In the genomic region with DNA sequence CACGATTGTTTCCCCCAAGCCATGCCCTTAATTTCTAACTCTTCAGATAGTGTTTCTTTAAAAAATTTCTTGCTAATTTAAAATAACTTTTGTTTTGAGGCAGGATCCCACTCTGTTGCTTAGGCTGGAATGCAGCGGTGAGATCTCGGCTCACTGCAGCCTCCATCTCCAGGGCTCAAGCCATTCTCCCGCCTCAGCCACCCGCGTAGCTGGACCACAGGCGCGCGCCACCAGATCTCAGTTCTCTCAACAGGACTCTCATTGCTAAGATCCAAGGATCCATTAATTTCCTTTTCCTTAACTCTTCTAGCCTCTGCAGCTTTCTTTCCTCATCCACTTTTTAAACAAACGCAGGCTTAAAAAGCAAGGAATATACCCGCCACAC, we compare ENCODE assay signal across 8 cellular contexts. TPM values are rescaled to one million over a fixed set of nuclear protein-coding genes. Genes with fewer than 3 reads are reported as not detected.
DNase-seq lines count a peak whose midpoint lies in the region; ATAC-seq and TF ChIP-seq lines count a peak whose summit lies in the region.

No MANE protein-coding gene starts in this region.

- H3K4me3 ChIP-seq in HCT116 (replicated peaks in 1 of 2; ENCODE audit: low read depth in 1 of 2, low read length in 2 of 2) = peak overlapping the region; percentile 75 to 93
- peak overlapping the region; percentile 99 for H3K4me3 ChIP-seq in OCI-LY1 (ENCODE audit: low read depth, low read length, poor library complexity, severe bottlenecking)
- H3K4me3 ChIP-seq in endocrine pancreas (ENCODE audit: control insufficient read depth, insufficient read depth, low read length) = peak overlapping the region; percentile 67
- H3K4me3 ChIP-seq in neural cell (ENCODE audit: low read length) = peak overlapping the region; percentile 74

- ATAC-seq in GM18499 (IDR thresholded peaks at IDR 0.05; ENCODE audit: insufficient read depth, unreplicated experiment) = peak; percentile 30
- peak; percentile 72 for ATAC-seq in HCT116

- H3K4me2 ChIP-seq in HCT116 (ENCODE audit: low read length) (peak overlapping the region; percentile 77), OCI-LY1 (ENCODE audit: low read length) (peak overlapping the region; percentile 78), neural cell (ENCODE audit: low read length) (peak overlapping the region; percentile 88)

- TF ChIP-seq EP300 in neural cell (conservative IDR thresholded peaks at IDR 0.05; ENCODE audit: poor library complexity, severe bottlenecking) = no peak

- TSS peak; percentile 83 for BruUV-seq in HCT116 (replicated peaks; lab: Mats Ljungman, UMichigan)

- no peak for TF ChIP-seq RAD21 in HCT116 (IDR thresholded peaks at IDR 0.05; ENCODE audit: low read depth)
- no peak for TF ChIP-seq RAD21 in neural cell (conservative IDR thresholded peaks at IDR 0.05)

- RAD21 ChIA-PET in HCT116 (lab: Charles Lee; ENCODE audit: low non-redundant PET in 1 of 2, low total read pairs in 2 of 2, uncharacterized antibody in 2 of 2, unreplicated experiment in 2 of 2) = interaction anchor here in 1 of 2 experiments (0.9 kb wide), 1 partner anchor 42 kb away, joined by 4 read pairs; the partner anchor contains the start of genes C11orf54 and TAF1D

- no peaks in the 10 kb centered on the region for H3K9me3 ChIP-seq in HCT116 (ENCODE audit: control insufficient read depth in 1 of 2, insufficient read depth in 1 of 2, low read depth in 1 of 2, low read length in 2 of 2)
- H3K9me3 ChIP-seq in OCI-LY1 (ENCODE audit: low read length) = no peaks in the 10 kb centered on the region
- H3K9me3 ChIP-seq in endocrine pancreas (ENCODE audit: control insufficient read depth, low read length) = no peaks in the 10 kb centered on the region
- H3K9me3 ChIP-seq in neural cell (ENCODE audit: low read length) = no peaks in the 10 kb centered on the region

- TF ChIP-seq POLR2A in HCT116 (IDR thresholded peaks at IDR 0.05; ENCODE audit: borderline replicate concordance, extremely low read depth, insufficient read depth, insufficient read length) = no peak

- peak overlapping the region; percentile 49 for H2AFZ ChIP-seq in HCT116 (ENCODE audit: low read depth, low read length, poor library complexity, severe bottlenecking)
- H2AFZ ChIP-seq in OCI-LY1 (ENCODE audit: low read length) = no peak overlapping the region
- peak overlapping the region; percentile 88 for H2AFZ ChIP-seq in neural cell (ENCODE audit: low read depth, low read length)

- H3F3A ChIP-seq in OCI-LY1 (ENCODE audit: insufficient read depth, low read length) = no peaks in the 10 kb centered on the region
- H3F3A ChIP-seq in neural cell (ENCODE audit: insufficient read depth, low read length, poor library complexity, severe bottlenecking) = peaks cover 4% of the 10 kb centered on the region

- no peaks in the 10 kb centered on the region for H3K9me2 ChIP-seq in HCT116 (ENCODE audit: insufficient read depth)
- no peaks in the 10 kb centered on the region for H3K9me2 ChIP-seq in OCI-LY1 (ENCODE audit: low read depth, low read length)
- H3K9me2 ChIP-seq in neural cell (ENCODE audit: insufficient read depth, low read length) = no peaks in the 10 kb centered on the region

- H3K36me3 ChIP-seq in HCT116 (ENCODE audit: control insufficient read depth in 1 of 2, insufficient read depth in 2 of 2, low read length in 2 of 2) = peaks cover 3 to 8% of the 10 kb centered on the region in 2 experiments; a peak in 2 of 4 replicates
- H3K36me3 ChIP-seq in OCI-LY1 (ENCODE audit: insufficient read depth, low read length) = peaks cover 17% of the 10 kb centered on the region
- no peaks in the 10 kb centered on the region for H3K36me3 ChIP-seq in endocrine pancreas (ENCODE audit: control insufficient read depth, insufficient read depth, low read length)
- no peaks in the 10 kb centered on the region for H3K36me3 ChIP-seq in neural cell (ENCODE audit: insufficient read depth, low read length)

- H3K27me3 ChIP-seq in HCT116 (ENCODE audit: insufficient read depth, low read length) = no peaks in the 10 kb centered on the region
- H3K27me3 ChIP-seq in OCI-LY1 (ENCODE audit: insufficient read depth, low read length) = no peaks in the 10 kb centered on the region
- H3K27me3 ChIP-seq in endocrine pancreas (ENCODE audit: control insufficient read depth, insufficient read depth, low read length) = no peaks in the 10 kb centered on the region
- H3K27me3 ChIP-seq in neural cell (ENCODE audit: insufficient read depth, low read depth, low read length) = no peaks in the 10 kb centered on the region

- TF ChIP-seq CTCF in HCT116 (IDR thresholded peaks at IDR 0.05 in 2 of 3, conservative IDR thresholded peaks at IDR 0.05 in 1 of 3; ENCODE audit: borderline replicate concordance in 1 of 3, insufficient read depth in 1 of 3, low read depth in 2 of 3, low read length in 2 of 3) (no peak), OCI-LY1 (IDR thresholded peaks at IDR 0.05; ENCODE audit: low read length) (no peak), neural cell (IDR thresholded peaks at IDR 0.05; ENCODE audit: poor library complexity, severe bottlenecking) (peak; percentile 44)

- H3K9ac ChIP-seq in HCT116 (ENCODE audit: low read length) (peak overlapping the region; percentile 98), OCI-LY1 (ENCODE audit: low read length) (peak overlapping the region; percentile 98), endocrine pancreas (ENCODE audit: control insufficient read depth, insufficient read depth, low read length) (peak overlapping the region; percentile 85), neural cell (ENCODE audit: low read length) (peak overlapping the region; percentile 99)

- POLR2A ChIA-PET in HCT116 (lab: Charles Lee) = interaction anchor here (0.8 to 2.3 kb wide), 9 partner anchors 9 to 1186 kb away, joined by 3 to 39 read pairs (median 4); partner anchors contain the start of genes C11orf54 and TAF1D

- CTCF ChIA-PET in HCT116 (lab: Charles Lee) = interaction anchor here (0.8 to 1.1 kb wide), 4 partner anchors 26 to 549 kb away, joined by 3 to 7 read pairs (median 4); partner anchors contain the start of genes C11orf54 and TAF1D

- H3K79me2 ChIP-seq in HCT116 (ENCODE audit: insufficient read depth, low read length) (peaks cover 47% of the 10 kb centered on the region), OCI-LY1 (ENCODE audit: insufficient read depth, low read length) (peaks cover 37% of the 10 kb centered on the region), neural cell (replicated peaks; ENCODE audit: insufficient read depth, low read length) (peaks cover 48% of the 10 kb centered on the region)

- peaks cover 15% of the 10 kb centered on the region; the same call in 1 of the 2 replicates for H4K20me1 ChIP-seq in HCT116 (ENCODE audit: insufficient read depth)
- H4K20me1 ChIP-seq in OCI-LY1 (ENCODE audit: insufficient read depth, low read length) = 0 out of 2 replicates have a peak, but pooled peaks cover 2% of the 10 kb centered on the region
- peaks cover 13% of the 10 kb centered on the region for H4K20me1 ChIP-seq in neural cell (ENCODE audit: insufficient read depth)

- DNase-seq in HCT116 (ENCODE audit: low read depth, low spot score) (no peak), KG1 (lab: John Stamatoyannopoulos, UW) (no peak), NCI-H187 treated with DMSO at 0.1 percent for 48 hours (lab: John Stamatoyannopoulos, UW) (no peak)
- no peak for DNase-seq in stimulated activated CD4-positive, alpha-beta T cell treated with anti-CD3 and anti-CD28 coated beads, Interleukin-2, amount 100 ng/mL, for 48 hours

- peak overlapping the region; percentile 87 for H3K27ac ChIP-seq in HCT116 (ENCODE audit: low read depth, low read length)
- H3K27ac ChIP-seq in OCI-LY1 (ENCODE audit: low read depth, low read length, poor library complexity, severe bottlenecking) = no peak overlapping the region
- peak overlapping the region; percentile 97 for H3K27ac ChIP-seq in neural cell (ENCODE audit: low read length)

- intact Hi-C loops in HCT116 (cut with micrococcal nuclease) = loop anchor here (2.0 kb wide), 1 partner anchor 43 kb away; the partner anchor contains the start of genes C11orf54 and TAF1D

- H3K4me1 ChIP-seq in HCT116 (ENCODE audit: control insufficient read depth in 1 of 2, insufficient read depth in 2 of 2, low read length in 2 of 2) (peaks cover 9 to 12% of the 10 kb centered on the region in 2 experiments; a peak in 3 of 4 replicates), OCI-LY1 (ENCODE audit: insufficient read depth, low read length, severe bottlenecking) (peaks cover 34% of the 10 kb centered on the region), endocrine pancreas (ENCODE audit: control insufficient read depth, insufficient read depth, low read length) (peaks cover 9% of the 10 kb centered on the region)

TF ChIP-seq in HCT116, 20 proteins besides CTCF, POLR2A, EP300 and RAD21 (continues in another document):
- TF ChIP-seq EZH2phosphoT487 (IDR thresholded peaks at IDR 0.05; ENCODE audit: borderline replicate concordance) = no peak

TF ChIP-seq in neural cell, 6 proteins besides CTCF, POLR2A, EP300 and RAD21 (continues in another document):
- TF ChIP-seq POLR2AphosphoS5 (IDR thresholded peaks at IDR 0.05) (no peak), EZH2 (IDR thresholded peaks at IDR 0.05; ENCODE audit: borderline replicate concordance, insufficient read depth, low read length, poor library complexity, severe bottlenecking) (no peak), SMC3 (conservative IDR thresholded peaks at IDR 0.05; ENCODE audit: poor library complexity) (no peak)

RNA-seq across cellular contexts. Expression of gene MED17, which starts 0.3 kb away (rescaled TPM):
- 41.1 TPM for total RNA-seq in HCT116 (2021; ENCODE audit: unreplicated experiment)
- polyA plus RNA-seq in HCT116 (2012) = 19.3 and 20.8 TPM in 2 replicates
- 82.7 and 85.6 TPM in 2 replicates for polyA plus RNA-seq in neural cell
- polyA minus RNA-seq in neural cell = 117 TPM in 2 replicates

RNA-seq across cellular contexts. Expression of gene C11orf54, which starts 42.3 kb away (rescaled TPM):
- 26.1 TPM for total RNA-seq in HCT116 (2021; ENCODE audit: unreplicated experiment)
- polyA plus RNA-seq in HCT116 (2012) = 8.8 and 9.9 TPM in 2 replicates
- polyA plus RNA-seq in neural cell = 29.6 and 35.0 TPM in 2 replicates
- 39.2 and 49.4 TPM in 2 replicates for polyA minus RNA-seq in neural cell

RNA-seq across cellular contexts. Expression of gene TAF1D, which starts 42.5 kb away (rescaled TPM):
- total RNA-seq in HCT116 (2021; ENCODE audit: unreplicated experiment) = 267 TPM
- polyA plus RNA-seq in HCT116 (2012) = 45.5 and 66.1 TPM in 2 replicates
- 191 and 204 TPM in 2 replicates for polyA plus RNA-seq in neural cell
- 154 and 192 TPM in 2 replicates for polyA minus RNA-seq in neural cell
